In the genomic region with DNA sequence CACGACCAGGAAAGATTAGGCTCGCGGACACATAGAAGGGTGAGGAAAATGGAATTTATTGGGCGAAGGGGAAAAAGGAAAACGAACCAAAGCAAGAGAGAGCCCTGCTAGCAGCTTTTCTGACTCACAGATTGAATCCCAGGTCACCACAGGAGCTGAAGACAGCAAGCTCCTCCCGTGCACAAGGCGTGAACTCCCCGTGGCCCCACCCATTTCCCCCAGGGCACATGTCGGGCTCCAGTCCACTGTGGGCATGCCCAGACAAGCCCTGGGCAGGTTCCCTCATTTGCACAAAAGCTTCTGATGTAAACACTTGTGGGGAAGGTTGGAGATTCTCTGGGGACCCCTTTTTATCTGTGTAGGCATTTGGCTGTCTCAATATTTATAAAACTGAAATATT, we compare ENCODE assay signal across 8 cellular contexts.
DNase-seq lines count a peak whose midpoint lies in the region; ATAC-seq and TF ChIP-seq lines count a peak whose summit lies in the region.

No MANE protein-coding gene starts in this region.

- peak overlapping the region in 1 of 2 donors; percentile 36 for H3K4me3 ChIP-seq in cardiac fibroblast (replicated peaks in 1 of 2; ENCODE audit: low read depth in 2 of 2, low read length in 2 of 2)
- no peak overlapping the region for H3K4me3 ChIP-seq in lung

- peak; percentile 18 for DNase-seq in SKM-1 treated with dmso at 0.1 percent for 144 hours (lab: John Stamatoyannopoulos, UW; ENCODE audit: unreplicated experiment)
- DNase-seq in SKM-1 (lab: John Stamatoyannopoulos, UW; ENCODE audit: unreplicated experiment), result no peak
- DNase-seq in NCI-H69 (lab: John Stamatoyannopoulos, UW), result peak; percentile 84
- peak; percentile 92 to 96 for DNase-seq in cardiac fibroblast (ENCODE audit: low read depth in 2 of 2)
- peak; percentile 33 for DNase-seq in lung (ENCODE audit: low spot score)
- no peak for DNase-seq in hepatic stellate cell (ENCODE audit: low spot score)
- no peak for DNase-seq in head of caudate nucleus

- intact Hi-C loops in head of caudate nucleus (cut with DNase I), result no loop called here

- peaks cover 0 to 6% of the 10 kb centered on the region in 2 donors for H3K4me1 ChIP-seq in lung (ENCODE audit: control insufficient read depth in 2 of 2, insufficient read depth in 2 of 2, low read length in 2 of 2)

- 50 to 74% methylated on average over 9 of the region's 9 CpGs for WGBS in lung, 2 donors

- H3K36me3 ChIP-seq in lung (ENCODE audit: control insufficient read depth in 2 of 2, insufficient read depth in 2 of 2, low read length in 2 of 2), result no peaks in the 10 kb centered on the region

- H3K9me3 ChIP-seq in lung (ENCODE audit: control insufficient read depth in 2 of 2, insufficient read depth in 1 of 2, low read length in 1 of 2), result no peaks in the 10 kb centered on the region

- no peaks in the 10 kb centered on the region for H3K27me3 ChIP-seq in lung (ENCODE audit: control insufficient read depth, insufficient read depth)

- H3K27ac ChIP-seq in lung (ENCODE audit: low read depth in 1 of 2, low read length in 1 of 2), result no peak overlapping the region

- peak; percentile 66 for ATAC-seq in HG02763 (IDR thresholded peaks at IDR 0.05; ENCODE audit: unreplicated experiment)
- no peak for ATAC-seq in lung (ENCODE audit: insufficient read depth, low FRiP score)

- TF ChIP-seq CTCF in cardiac fibroblast (IDR thresholded peaks at IDR 0.05; ENCODE audit: low read depth, low read length), result no peak
- no peak for TF ChIP-seq CTCF in lung (IDR thresholded peaks at IDR 0.05; ENCODE audit: control extremely low read depth, extremely low read depth)

Comparison
In these comparisons a context has a peak if more than half of its experiments do, and no peak if none do; other contexts are left out.
1. DNase-seq: peak in SKM-1 treated with dmso at 0.1 percent for 144 hours (single experiment), NCI-H69 (single experiment), cardiac fibroblast (2 of 2) and lung (single experiment); none in SKM-1 (single experiment), hepatic stellate cell (single experiment) and head of caudate nucleus (0 of 42).